ENCODE assay signal across 8 cellular contexts in genomic region chr11:125111341-125112234, GRCh38. TPM values are rescaled to one million over a fixed set of nuclear protein-coding genes. Genes with fewer than 3 reads are reported as not detected.
DNase-seq lines count a peak whose midpoint lies in the region; ATAC-seq, FAIRE-seq and TF ChIP-seq lines count a peak whose summit lies in the region.

Gene TMEM218 (minus strand): TSS chr11:125111626. CDS start chr11:125102241, 9,385 bp downstream.

- H3K4me1 Mint-ChIP-seq in endothelial cell (ENCODE audit: unreplicated experiment) (peaks cover 15% of the 10 kb centered on the region), mesothelial cell of epicardium (peaks cover 16% of the 10 kb centered on the region)

- peak; percentile 91 for FAIRE-seq in D721Med (lab: Jason Lieb, UNC)

- peak within 1 kb of the TSS; percentile 67 for H2AFZ ChIP-seq in OCI-LY7 (ENCODE audit: low read length)

- CTCF ChIA-PET in OCI-LY7 (lab: Charles Lee; ENCODE audit: unreplicated experiment), result interaction anchor here (0.5 to 3.7 kb wide), 5 partner anchors 8 to 42 kb away, joined by 3 to 20 read pairs (median 4); no protein-coding TSS in a partner anchor

- DNase-seq in D721Med (ENCODE audit: insufficient read length, low spot score) (peak; percentile 67), HuH-7.5 (ENCODE audit: low spot score) (peak; percentile 91), OCI-LY7 (ENCODE audit: low spot score) (peak; percentile 99), activated T-cell treated with anti-CD3 and anti-CD28 coated beads for 1 hour (ENCODE audit: low read depth) (peak; percentile 88), endothelial cell (ENCODE audit: low spot score) (peak; percentile 95), mesothelial cell of epicardium (ENCODE audit: low spot score in 2 of 2, unreplicated experiment in 2 of 2) (peak; percentile 91 to 94)
- peak; percentile 96 to 97 for DNase-seq in stimulated activated CD8-positive, alpha-beta memory T cell treated with anti-CD3 and anti-CD28 coated beads, Interleukin-15, amount 100 ng/mL, for 48 hours (ENCODE audit: low read depth in 2 of 2)

- H3K36me3 Mint-ChIP-seq in endothelial cell (ENCODE audit: low read depth, unreplicated experiment) (no peaks in the 10 kb centered on the region), mesothelial cell of epicardium (peaks cover 11% of the 10 kb centered on the region)

- H3K27ac ChIP-seq in OCI-LY7 (ENCODE audit: low read depth, low read length, poor library complexity, severe bottlenecking), result peak within 1 kb of the TSS; percentile 39

- H3K9me3 Mint-ChIP-seq in endothelial cell (ENCODE audit: unreplicated experiment) (no peaks in the 10 kb centered on the region), mesothelial cell of epicardium (peaks cover 30% of the 10 kb centered on the region)

- H3K4me1 ChIP-seq in OCI-LY7 (ENCODE audit: insufficient read depth, low read length, poor library complexity, severe bottlenecking), result peaks cover 17% of the 10 kb centered on the region

- H3K27ac Mint-ChIP-seq in endothelial cell (ENCODE audit: unreplicated experiment), result peak within 1 kb of the TSS; percentile 99
- peak within 1 kb of the TSS; percentile 97 for H3K27ac Mint-ChIP-seq in mesothelial cell of epicardium

- intact Hi-C loops in OCI-LY7 (cut with micrococcal nuclease; ENCODE audit: unreplicated experiment), result loop anchor here (5.0 kb wide), 2 partner anchors 39 to 314 kb away; no protein-coding TSS in a partner anchor

- no peaks in the 10 kb centered on the region for H3K9me2 ChIP-seq in OCI-LY7 (ENCODE audit: insufficient read depth, low read length)

- ATAC-seq in GM21526 (IDR thresholded peaks at IDR 0.05; ENCODE audit: low FRiP score, unreplicated experiment), result peak; percentile 97

- peak within 1 kb of the TSS; percentile 89 for H3K4me3 ChIP-seq in OCI-LY7 (ENCODE audit: low read depth, low read length, poor library complexity, severe bottlenecking)

- peak within 1 kb of the TSS; percentile 97 for H3K4me2 ChIP-seq in OCI-LY7 (ENCODE audit: low read length)

- no TSS peak for BruUV-seq in OCI-LY7 (replicated peaks; lab: Mats Ljungman, UMichigan)

- H3K27me3 Mint-ChIP-seq in endothelial cell (ENCODE audit: unreplicated experiment) (peaks cover 2% of the 10 kb centered on the region), mesothelial cell of epicardium (ENCODE audit: low read depth) (peaks cover 11% of the 10 kb centered on the region)

- POLR2A ChIA-PET in OCI-LY7 (lab: Charles Lee), result interaction anchor here (0.6 to 2.7 kb wide), 16 partner anchors 9 to 940 kb away, joined by 3 to 19 read pairs (median 5); partner anchors contain the start of gene CCDC15

- H3K9me3 ChIP-seq in OCI-LY7 (ENCODE audit: low read length), result peaks cover 11% of the 10 kb centered on the region; the same call in 1 of the 2 replicates

- H3K4me3 Mint-ChIP-seq in endothelial cell (ENCODE audit: unreplicated experiment) (peak within 1 kb of the TSS; percentile 100), mesothelial cell of epicardium (peak within 1 kb of the TSS; percentile 94)

- H3K79me2 ChIP-seq in OCI-LY7 (ENCODE audit: insufficient read depth, low read depth, low read length), result peaks cover 11% of the 10 kb centered on the region; the same call in 1 of the 2 replicates

- H3K36me3 ChIP-seq in OCI-LY7 (ENCODE audit: insufficient read depth, low read length), result peaks cover 5% of the 10 kb centered on the region; the same call in 1 of the 2 replicates

- H4K20me1 ChIP-seq in OCI-LY7 (ENCODE audit: insufficient read depth, low read length), result no peaks in the 10 kb centered on the region

- TF ChIP-seq CTCF in D721Med (IDR thresholded peaks at IDR 0.05; ENCODE audit: insufficient read depth, missing control alignments), result no peak
- TF ChIP-seq CTCF in OCI-LY7 (conservative IDR thresholded peaks at IDR 0.05; ENCODE audit: low read length), result no peak
- no peak for TF ChIP-seq CTCF in endothelial cell (IDR thresholded peaks at IDR 0.05; ENCODE audit: unreplicated experiment)
- TF ChIP-seq CTCF in mesothelial cell of epicardium (IDR thresholded peaks at IDR 0.05; ENCODE audit: unreplicated experiment), result no peak

RNA-seq across cellular contexts. Expression of gene TMEM218, which starts in this region (rescaled TPM):
- total RNA-seq in OCI-LY7 (2014; rRNA removed; shearing (Covaris generic)), result 19.6 and 28.1 TPM in 2 replicates
- total RNA-seq in OCI-LY7 (2022) (24.4 and 25.4 TPM in 2 replicates), endothelial cell (ENCODE audit: unreplicated experiment) (11.4 TPM), mesothelial cell of epicardium (23.1 to 23.9 TPM (median 23.7 TPM) in 3 replicates)

Comparison
In these comparisons a context has a peak if more than half of its experiments do, and no peak if none do; other contexts are left out.
1. Peak in every context shown above with its lines: DNase-seq, ATAC-seq, H3K4me3 ChIP-seq and H3K27ac ChIP-seq.